8 cellular contexts compared by ENCODE assay signal in genomic region chr15:67080118-67080899, GRCh38. TPM values are rescaled to one million over a fixed set of nuclear protein-coding genes. Genes with fewer than 3 reads are reported as not detected.
DNase-seq lines count a peak whose midpoint lies in the region; ATAC-seq and TF ChIP-seq lines count a peak whose summit lies in the region.

No MANE protein-coding gene starts in this region.

- TF ChIP-seq POLR2A in IMR-90 (IDR thresholded peaks at IDR 0.05; ENCODE audit: low read depth, low read length), result peak; percentile 34; the same call in 1 of the 2 replicates

- no peak; the same call in 1 of the 2 replicates for TF ChIP-seq RAD21 in IMR-90 (IDR thresholded peaks at IDR 0.05; ENCODE audit: low read length)

- TF ChIP-seq CTCF in IMR-90 (conservative IDR thresholded peaks at IDR 0.05; ENCODE audit: low read depth, low read length) (no peak), MCF 10A (IDR thresholded peaks at IDR 0.05; ENCODE audit: unreplicated experiment) (no peak), mesothelial cell of epicardium (IDR thresholded peaks at IDR 0.05; ENCODE audit: unreplicated experiment) (no peak)

- H3K27me3 Mint-ChIP-seq in MCF 10A (ENCODE audit: insufficient read depth, unreplicated experiment) (no peaks in the 10 kb centered on the region), mesothelial cell of epicardium (ENCODE audit: low read depth) (no peaks in the 10 kb centered on the region)

- H3K4ac ChIP-seq in IMR-90 (ENCODE audit: low read depth, low read length), result peak overlapping the region; percentile 76

- peak overlapping the region; percentile 62 for H2AK5ac ChIP-seq in IMR-90 (ENCODE audit: low read depth, low read length)

- H3K36me3 Mint-ChIP-seq in MCF 10A (ENCODE audit: insufficient read depth, unreplicated experiment) (peaks cover 4% of the 10 kb centered on the region), mesothelial cell of epicardium (peaks cover 8% of the 10 kb centered on the region)

- H4K8ac ChIP-seq in IMR-90 (ENCODE audit: low read depth in 2 of 2, low read length in 2 of 2), result peak overlapping the region in 1 of 2 experiments; percentile 58; a peak in 1 of 4 replicates

- H4K5ac ChIP-seq in IMR-90 (ENCODE audit: low read depth, low read length), result no peak overlapping the region

- DNase-seq in A172 (ENCODE audit: low spot score) (peak; percentile 77), IMR-90 (peak; percentile 66), MCF 10A (ENCODE audit: unreplicated experiment) (no peak), mesothelial cell of epicardium (ENCODE audit: low spot score in 2 of 2, unreplicated experiment in 2 of 2) (no peak), NCI-H1436 (lab: John Stamatoyannopoulos, UW) (no peak), NAMALWA (ENCODE audit: low spot score) (no peak)

- H3K27me3 ChIP-seq in IMR-90 (ENCODE audit: control insufficient read depth, insufficient read depth, low read length), result no peaks in the 10 kb centered on the region

- peaks cover 63% of the 10 kb centered on the region for H3K4me1 ChIP-seq in IMR-90 (ENCODE audit: control insufficient read depth, insufficient read depth, low read length)

- in situ Hi-C loops in IMR-90 (cut with MboI; ENCODE audit: low sequenced_read_pairs), result no loop called here

- H3K9me1 ChIP-seq in IMR-90 (ENCODE audit: insufficient read depth, low read length), result peaks cover 74% of the 10 kb centered on the region

- H3K27ac Mint-ChIP-seq in MCF 10A (ENCODE audit: low read depth, unreplicated experiment) (peak overlapping the region; percentile 70), mesothelial cell of epicardium (peak overlapping the region; percentile 50)

- H3K9me3 Mint-ChIP-seq in MCF 10A (ENCODE audit: unreplicated experiment), result no peaks in the 10 kb centered on the region
- no peaks in the 10 kb centered on the region for H3K9me3 Mint-ChIP-seq in mesothelial cell of epicardium

- peak overlapping the region; percentile 29; the same call in 2 of the 3 replicates for H2BK15ac ChIP-seq in IMR-90 (ENCODE audit: low read depth, low read length)

- H3K9me3 ChIP-seq in IMR-90 (ENCODE audit: control insufficient read depth, insufficient read depth, low read length), result no peaks in the 10 kb centered on the region

- peak; percentile 41 for ATAC-seq in IMR-90 (ENCODE audit: low read depth)
- ATAC-seq in HG02610 (IDR thresholded peaks at IDR 0.05; ENCODE audit: unreplicated experiment), result no peak
- ATAC-seq in HG03469 (IDR thresholded peaks at IDR 0.05; ENCODE audit: unreplicated experiment), result no peak

- BruUV-seq in IMR-90 (replicated peaks; lab: Mats Ljungman, UMichigan), result no TSS peak
- no TSS peak for BruUV-seq in MCF 10A (replicated peaks; lab: Mats Ljungman, UMichigan)

- H3K4me3 ChIP-seq in IMR-90 (ENCODE audit: insufficient read depth, low read depth, low read length), result no peak overlapping the region

- peak overlapping the region; percentile 73 for H2BK5ac ChIP-seq in IMR-90 (ENCODE audit: low read depth, low read length, poor library complexity, severe bottlenecking)

- intact Hi-C loops in IMR-90 (cut with micrococcal nuclease) (no loop called here), MCF 10A (cut with micrococcal nuclease) (no loop called here)

- peak overlapping the region; percentile 26; the same call in 1 of the 2 replicates for H3K23ac ChIP-seq in IMR-90 (ENCODE audit: low read depth, low read length)

- H3K4me3 Mint-ChIP-seq in MCF 10A (ENCODE audit: unreplicated experiment) (no peak overlapping the region), mesothelial cell of epicardium (no peak overlapping the region)

- dilution Hi-C loops in IMR-90 (cut with HindIII; ENCODE audit: low sequenced_read_pairs, unreplicated experiment), result no loop called here

- peak overlapping the region; percentile 65 for H3K27ac ChIP-seq in IMR-90 (ENCODE audit: insufficient read depth, low read length)

- H3K18ac ChIP-seq in IMR-90 (ENCODE audit: low read depth, low read length), result peak overlapping the region; percentile 10; the same call in 1 of the 2 replicates

- H3K56ac ChIP-seq in IMR-90 (ENCODE audit: extremely low read depth, insufficient read depth, low read length), result peak overlapping the region; percentile 3; the same call in 1 of the 2 replicates

- H2AFZ ChIP-seq in IMR-90 (replicated peaks; ENCODE audit: low read length, poor library complexity), result no peak overlapping the region

- H3K4me1 Mint-ChIP-seq in MCF 10A (ENCODE audit: insufficient read depth, unreplicated experiment), result peaks cover 43% of the 10 kb centered on the region
- H3K4me1 Mint-ChIP-seq in mesothelial cell of epicardium, result peaks cover 66% of the 10 kb centered on the region

- 0 out of 2 replicates have a peak overlapping the region, but pooled peaks have one; percentile 21 for H2BK20ac ChIP-seq in IMR-90 (ENCODE audit: low read depth, low read length)

- peak overlapping the region; percentile 7; the same call in 1 of the 2 replicates for H3K9ac ChIP-seq in IMR-90 (ENCODE audit: low read depth, low read length)

- H2BK120ac ChIP-seq in IMR-90 (ENCODE audit: low read depth, low read length), result peak overlapping the region; percentile 62

- peak overlapping the region; percentile 18 for H3K4me2 ChIP-seq in IMR-90 (ENCODE audit: low read depth, low read length)

- peaks cover 6 to 91% of the 10 kb centered on the region in 2 experiments; a peak in 2 of 4 replicates for H3K79me1 ChIP-seq in IMR-90 (ENCODE audit: low read depth in 1 of 2, low read length in 2 of 2)

- H2AK9ac ChIP-seq in IMR-90 (replicated peaks; ENCODE audit: low read depth, low read length, poor library complexity), result no peak overlapping the region

- H4K91ac ChIP-seq in IMR-90 (ENCODE audit: insufficient read depth, low read depth, low read length), result peak overlapping the region; percentile 48

- H3K36me3 ChIP-seq in IMR-90 (ENCODE audit: control insufficient read depth, insufficient read depth, low read length), result peaks cover 65% of the 10 kb centered on the region

- CTCF ChIA-PET in IMR-90 (lab: Yijun Ruan, JAX), result no interaction called here
- CTCF ChIA-PET in MCF 10A (lab: Yijun Ruan, JAX), result no interaction called here

- WGBS in IMR-90 (ENCODE audit: extremely low coverage in 2 of 2, insufficient read length in 1 of 2), 2 experiments, result 91% methylated on average over 4 of the region's 12 CpGs; no CpG with 5 or more reads in 1 of the 2 experiments

- POLR2A ChIA-PET in IMR-90 (lab: Charles Lee; ENCODE audit: unreplicated experiment) (interaction anchor here (0.8 kb wide), 1 partner anchor 11 kb away, joined by 4 read pairs; no protein-coding TSS in a partner anchor), MCF 10A (lab: Yijun Ruan, JAX) (interaction anchor here (1.0 kb wide), 2 partner anchors 10 to 96 kb away, joined by 3 read pairs; no protein-coding TSS in a partner anchor)

- H3K14ac ChIP-seq in IMR-90 (replicated peaks; ENCODE audit: low read depth, low read length), result peak overlapping the region; percentile 30

- peaks cover 96% of the 10 kb centered on the region for H4K20me1 ChIP-seq in IMR-90 (ENCODE audit: insufficient read depth, low read length)

TF ChIP-seq in IMR-90, 13 proteins besides CTCF, POLR2A, EP300 and RAD21:
- TF ChIP-seq BHLHE40 (IDR thresholded peaks at IDR 0.05; ENCODE audit: low read depth, low read length) (peak; percentile 76; the same call in 1 of the 2 replicates), CEBPB (IDR thresholded peaks at IDR 0.05; ENCODE audit: low read depth, low read length) (no peak), MXI1 (IDR thresholded peaks at IDR 0.05; ENCODE audit: borderline replicate concordance, low read depth, low read length) (peak; percentile 81), USF2 (IDR thresholded peaks at IDR 0.05; ENCODE audit: low read depth, low read length) (peak; percentile 69; the same call in 1 of the 2 replicates)

RNA-seq across cellular contexts. Expression of gene SMAD3, which starts 14.9 kb away (rescaled TPM):
- 5.2 and 7.2 TPM in 2 replicates for total RNA-seq in A172 (2014; rRNA removed; shearing (Covaris generic))
- total RNA-seq in IMR-90 (2012; rRNA removed) (71.0 and 71.1 TPM in 2 replicates), MCF 10A (2022) (19.9 and 26.1 TPM in 2 replicates), mesothelial cell of epicardium (89.9 to 96.2 TPM (median 90.7 TPM) in 3 replicates)
- polyA plus RNA-seq in IMR-90 (2012; rRNA removed), result 177 and 194 TPM in 2 replicates
- polyA plus RNA-seq in IMR-90 (2012; cell fraction: cytosol; rRNA removed), result 153 and 181 TPM in 2 replicates
- polyA plus RNA-seq in IMR-90 (2012; cell fraction: nucleus; rRNA removed; ENCODE audit: low replicate concordance), result 378 and 409 TPM in 2 replicates

Comparison
In these comparisons a context has a peak if more than half of its experiments do, and no peak if none do; other contexts are left out.
1. DNase-seq: peak in A172 (single experiment) and IMR-90 (single experiment); none in MCF 10A (single experiment), mesothelial cell of epicardium (0 of 2), NCI-H1436 (single experiment) and NAMALWA (single experiment).